12 cellular contexts compared by ENCODE assay signal in genomic region chr2:180367831-180368230, GRCh38.
DNase-seq lines count a peak whose midpoint lies in the region; ATAC-seq and TF ChIP-seq lines count a peak whose summit lies in the region.
"Had no signal": no experiment of that assay in that cellular context is flagged by ENCODE, and none has a peak within 500 bp of the region (broad histone marks: within the 10 kb centered on the region; RNA-seq: fewer than 3 reads in every experiment).

No MANE protein-coding gene starts in this region.

- H3K27me3 ChIP-seq in GM23248 (replicated peaks; ENCODE audit: insufficient read depth) (no peaks in the 10 kb centered on the region), breast epithelium (no peaks in the 10 kb centered on the region), left lung (no peaks in the 10 kb centered on the region)

- H2AFZ ChIP-seq in GM23248 = no peak overlapping the region

- no peak overlapping the region for H3K4me3 Mint-ChIP-seq in chondrocyte (ENCODE audit: unreplicated experiment)

- H3K9me2 ChIP-seq in GM23248 (ENCODE audit: insufficient read depth) = no peaks in the 10 kb centered on the region

- no peaks in the 10 kb centered on the region for H3K79me2 ChIP-seq in GM23248 (ENCODE audit: insufficient read depth)

- H3K4me1 Mint-ChIP-seq in chondrocyte (ENCODE audit: low read depth) = no peaks in the 10 kb centered on the region

- H3K27ac Mint-ChIP-seq in chondrocyte (ENCODE audit: unreplicated experiment) = no peak overlapping the region

- H3K9ac ChIP-seq in GM23248 = no peak overlapping the region

- peak; percentile 40 for ATAC-seq in left lung

- H3K27ac ChIP-seq in GM23248 (no peak overlapping the region), breast epithelium (peak overlapping the region; percentile 56 to 74), left lung (no peak overlapping the region)

- intact Hi-C loops in breast epithelium (cut with DNase I; ENCODE audit: low total_unique reads) (no loop called here), left lung (cut with DNase I) (no loop called here)

- H3K36me3 ChIP-seq in GM23248 (ENCODE audit: low read depth) = no peaks in the 10 kb centered on the region
- no peaks in the 10 kb centered on the region for H3K36me3 ChIP-seq in breast epithelium
- H3K36me3 ChIP-seq in left lung = no peaks in the 10 kb centered on the region

- no peaks in the 10 kb centered on the region for H3K27me3 Mint-ChIP-seq in chondrocyte (ENCODE audit: low read depth)

- H3K9me3 ChIP-seq in GM23248 (ENCODE audit: low read depth) (no peaks in the 10 kb centered on the region), breast epithelium (no peaks in the 10 kb centered on the region), left lung (no peaks in the 10 kb centered on the region)

- DNase-seq in GM23248 = peak; percentile 70
- peak; percentile 78 for DNase-seq in NCI-H2029 treated with DMSO at 0.1 percent for 48 hours (lab: John Stamatoyannopoulos, UW)
- no peak for DNase-seq in breast epithelium (ENCODE audit: low spot score in 2 of 2)
- no peak for DNase-seq in left lung
- DNase-seq in stimulated activated CD4-positive, alpha-beta T cell treated with anti-CD3 and anti-CD28 coated beads, Interleukin-1b, Interleukin-23, amount 100 ng/mL, for 48 hours = no peak
- no peak for DNase-seq in NCI-H446 treated with DMSO at 0.1 percent for 48 hours (lab: John Stamatoyannopoulos, UW)
- no peak for DNase-seq in GM10248 (ENCODE audit: extremely low spot score)
- DNase-seq in chondrocyte (ENCODE audit: low spot score) = no peak
- DNase-seq: activated T-cell treated with anti-CD3 and anti-CD28 coated beads, Interleukin-2, amount 50 U/mL, for 48 hours; aorta; NCI-H1417 treated with DMSO at 0.1 percent for 48 hours had no signal

- in situ Hi-C loops in GM23248 (cut with MboI) = no loop called here

- no peak for TF ChIP-seq CTCF in breast epithelium (IDR thresholded peaks at IDR 0.05)
- TF ChIP-seq CTCF in left lung (IDR thresholded peaks at IDR 0.05) = no peak
- no peak for TF ChIP-seq CTCF in GM10248 (IDR thresholded peaks at IDR 0.05; ENCODE audit: control extremely low read depth, extremely low read depth, low read depth, missing control alignments)
- TF ChIP-seq CTCF in chondrocyte (IDR thresholded peaks at IDR 0.05) = no peak

- H3K4me3 ChIP-seq in GM23248 = no peak overlapping the region
- no peak overlapping the region for H3K4me3 ChIP-seq in breast epithelium
- H3K4me3 ChIP-seq in left lung = no peak overlapping the region
- H3K4me3 ChIP-seq: skin epidermis had no signal

- no peaks in the 10 kb centered on the region for H4K20me1 ChIP-seq in GM23248 (ENCODE audit: insufficient read depth)

- POLR2A ChIA-PET in GM10248 (lab: Yijun Ruan, JAX) = no interaction called here

- no peaks in the 10 kb centered on the region for H3K9me3 Mint-ChIP-seq in chondrocyte (ENCODE audit: low read depth)

- no peaks in the 10 kb centered on the region for H3K36me3 Mint-ChIP-seq in chondrocyte (ENCODE audit: low read depth)

- TF ChIP-seq POLR2A in breast epithelium (IDR thresholded peaks at IDR 0.05) = no peak

- no peaks in the 10 kb centered on the region for H3K4me1 ChIP-seq in GM23248 (ENCODE audit: insufficient read depth)
- H3K4me1 ChIP-seq in breast epithelium = no peaks in the 10 kb centered on the region
- peaks cover 0 to 3% of the 10 kb centered on the region in 2 donors for H3K4me1 ChIP-seq in left lung

- CTCF ChIA-PET in GM10248 (lab: Yijun Ruan, JAX) = no interaction called here

- no peak overlapping the region for H3K4me2 ChIP-seq in GM23248 (ENCODE audit: unreplicated experiment)

- no peaks in the 10 kb centered on the region for H3F3A ChIP-seq in GM23248 (ENCODE audit: insufficient read depth)

Comparison
In these comparisons a context has a peak if more than half of its experiments do, and no peak if none do; other contexts are left out.
1. DNase-seq: peak in GM23248 (single experiment) and NCI-H2029 treated with DMSO at 0.1 percent for 48 hours (single experiment); none in breast epithelium (0 of 2), left lung (0 of 2), stimulated activated CD4-positive, alpha-beta T cell treated with anti-CD3 and anti-CD28 coated beads, Interleukin-1b, Interleukin-23, amount 100 ng/mL, for 48 hours (single experiment), NCI-H446 treated with DMSO at 0.1 percent for 48 hours (single experiment), GM10248 (single experiment) and chondrocyte (single experiment).
2. H3K27ac ChIP-seq: peak in breast epithelium (2 of 2); none in GM23248 (single experiment) and left lung (0 of 2).